17 cellular contexts compared by ENCODE assay signal in genomic region chr12:2551514-2551913, GRCh38.
"Had no signal": no experiment of that assay in that cellular context is flagged by ENCODE, and none has a peak within 500 bp of the region (broad histone marks: within the 10 kb centered on the region; RNA-seq: fewer than 3 reads in every experiment).

No MANE protein-coding gene starts in this region.

- H3K27me3 ChIP-seq: body of pancreas, pancreas, thyroid gland, vagina had no signal

- H3K4me1 ChIP-seq: body of pancreas, pancreas, thyroid gland, vagina had no signal

- H3K27me3 Mint-ChIP-seq: memory B cell had no signal

- DNase-seq: activated CD4-positive, alpha-beta T cell treated with anti-CD3 and anti-CD28 coated beads, Interleukin-2, amount 50 U/mL, for 4 hours; activated CD4-positive, CD25-positive, alpha-beta regulatory T cell treated with anti-CD3 and anti-CD28 coated beads, Interleukin-2, amount 50 U/mL, for 72 hours; activated effector memory CD4-positive, alpha-beta T cell treated with anti-CD3 and anti-CD28 coated beads, Interleukin-2, amount 50 U/mL, for 16 hours; activated T-cell treated with anti-CD3 and anti-CD28 coated beads, Interleukin-2, amount 50 U/mL, for 24 hours; amniotic stem cell; endodermal cell; erythroblast; pancreas; retina; T-helper 2 cell; thyroid gland had no signal

- H3K9me3 Mint-ChIP-seq: activated naive CD4-positive, alpha-beta T cell treated with anti-CD3 and anti-CD28 coated beads, Interleukin-2, amount 50 U/mL, for 72 hours; activated T-cell treated with anti-CD3 and anti-CD28 coated beads, Interleukin-2, amount 50 U/mL, for 24 hours; endodermal cell; memory B cell; stimulated activated effector memory CD8-positive, alpha-beta T cell treated with anti-CD3 and anti-CD28 coated beads, Interleukin-12 subunit alpha, Interleukin-12 subunit beta, amount 100 ng/mL, for 72 hours had no signal

- H3K4me3 Mint-ChIP-seq: activated T-cell treated with anti-CD3 and anti-CD28 coated beads, Interleukin-2, amount 50 U/mL, for 24 hours; endodermal cell; memory B cell; stimulated activated effector memory CD8-positive, alpha-beta T cell treated with anti-CD3 and anti-CD28 coated beads, Interleukin-12 subunit alpha, Interleukin-12 subunit beta, amount 100 ng/mL, for 72 hours had no signal

- ATAC-seq: activated naive CD4-positive, alpha-beta T cell treated with anti-CD3 and anti-CD28 coated beads, Interleukin-2, amount 50 U/mL, for 72 hours; body of pancreas; pancreas; stimulated activated effector memory CD8-positive, alpha-beta T cell treated with anti-CD3 and anti-CD28 coated beads, Interleukin-12 subunit alpha, Interleukin-12 subunit beta, amount 100 ng/mL, for 72 hours had no signal

- H3K36me3 Mint-ChIP-seq: activated naive CD4-positive, alpha-beta T cell treated with anti-CD3 and anti-CD28 coated beads, Interleukin-2, amount 50 U/mL, for 72 hours; memory B cell; stimulated activated effector memory CD8-positive, alpha-beta T cell treated with anti-CD3 and anti-CD28 coated beads, Interleukin-12 subunit alpha, Interleukin-12 subunit beta, amount 100 ng/mL, for 72 hours had no signal

- H3K4me3 ChIP-seq: body of pancreas, pancreas, smooth muscle cell, thyroid gland, vagina had no signal

- H3K27ac Mint-ChIP-seq: activated naive CD4-positive, alpha-beta T cell treated with anti-CD3 and anti-CD28 coated beads, Interleukin-2, amount 50 U/mL, for 72 hours; activated T-cell treated with anti-CD3 and anti-CD28 coated beads, Interleukin-2, amount 50 U/mL, for 24 hours; endodermal cell; memory B cell; stimulated activated effector memory CD8-positive, alpha-beta T cell treated with anti-CD3 and anti-CD28 coated beads, Interleukin-12 subunit alpha, Interleukin-12 subunit beta, amount 100 ng/mL, for 72 hours had no signal

- H3K27ac ChIP-seq: body of pancreas, pancreas, thyroid gland, vagina had no signal

- H3K9me3 ChIP-seq: body of pancreas, pancreas, thyroid gland, vagina had no signal

- H3K4me1 Mint-ChIP-seq: memory B cell; stimulated activated effector memory CD8-positive, alpha-beta T cell treated with anti-CD3 and anti-CD28 coated beads, Interleukin-12 subunit alpha, Interleukin-12 subunit beta, amount 100 ng/mL, for 72 hours had no signal

- H3K36me3 ChIP-seq: pancreas, thyroid gland, vagina had no signal
